In the genomic region with DNA sequence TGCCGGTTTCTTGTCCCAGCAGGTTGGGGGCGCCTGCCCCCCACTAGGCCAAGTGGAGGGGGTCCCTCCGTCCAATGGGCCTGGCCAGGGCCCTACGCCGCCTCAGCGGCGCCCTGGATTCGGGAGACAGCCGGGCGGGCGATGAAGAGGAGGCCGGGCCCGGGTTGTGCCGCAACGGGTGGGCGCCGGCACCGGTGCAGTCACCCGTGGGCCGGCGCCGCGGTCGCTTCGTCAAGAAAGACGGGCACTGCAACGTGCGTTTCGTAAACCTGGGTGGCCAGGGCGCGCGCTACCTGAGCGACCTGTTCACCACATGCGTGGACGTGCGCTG, we compare ENCODE assay signal across 29 cellular contexts. TPM values are rescaled to one million over a fixed set of nuclear protein-coding genes. Genes with fewer than 3 reads are reported as not detected.
"Had no signal": no experiment of that assay in that cellular context is flagged by ENCODE, and none has a peak within 500 bp of the region (broad histone marks: within the 10 kb centered on the region; RNA-seq: fewer than 3 reads in every experiment).

No MANE protein-coding gene starts in this region.

- FAIRE-seq: bronchial epithelial cell, islet of Langerhans, pancreas had no signal

- H3K27ac ChIP-seq: esophagus muscularis mucosa, foreskin keratinocyte, heart right ventricle, pancreas, prostate gland, skin epidermis, stomach, tibial artery had no signal

- DNase-seq: activated B cell treated with CpG ODN at 0.5 μM for 24 hours; activated CD4-positive, alpha-beta T cell treated with anti-CD3 and anti-CD28 coated beads, Interleukin-2, amount 50 U/mL, for 1 hour; activated CD8-positive, alpha-beta memory T cell treated with anti-CD3 and anti-CD28 coated beads, Interleukin-2, amount 10 ng/mL, durations not matched to agents 7 days and 5 days; activated naive CD4-positive, alpha-beta T cell; foreskin keratinocyte; heart right ventricle; left ventricle myocardium superior; mammary epithelial cell; nephron progenitor cell; retina; stimulated activated CD4-positive, alpha-beta T cell treated with anti-CD3 and anti-CD28 coated beads, Interleukin-12 subunit alpha, Interleukin-12 subunit beta, amount 100 ng/mL, for 4 hours; stimulated activated CD4-positive, alpha-beta T cell treated with anti-CD3 and anti-CD28 coated beads, Interleukin-4, amount 100 ng/mL, for 1 hour; stomach; T-helper 1 cell; tibial artery had no signal

- H3K36me3 ChIP-seq: pancreas, prostate gland had no signal

- H3K4me1 ChIP-seq: esophagus muscularis mucosa, foreskin keratinocyte, heart right ventricle, pancreas, prostate gland, stomach, tibial artery had no signal

- H3K4me3 ChIP-seq: esophagus muscularis mucosa, heart right ventricle, pancreas, prostate gland, skin epidermis, stomach, tibial artery had no signal

- H3K27ac Mint-ChIP-seq: activated B cell treated with CpG ODN at 0.5 μM for 24 hours; activated CD8-positive, alpha-beta memory T cell treated with anti-CD3 and anti-CD28 coated beads, Interleukin-2, amount 10 ng/mL, durations not matched to agents 7 days and 5 days; activated CD8-positive, alpha-beta T cell treated with anti-CD3 and anti-CD28 coated beads for 36 hours; activated naive CD4-positive, alpha-beta T cell treated with anti-CD3 and anti-CD28 coated beads, Interleukin-2, amount 50 U/mL, for 72 hours; dendritic cell treated with granulocyte-macrophage colony-stimulating factor and Interleukin-4, amounts not matched to agents 40 ng/mL and 50 ng/mL, for 4 days; nephron progenitor cell; T-helper 2 cell treated with Interferon-gamma antibody and Interleukin-4, amounts not matched to agents 5 μg/mL and 100 μg/mL, for 36 hours had no signal

- ATAC-seq: activated CD8-positive, alpha-beta memory T cell treated with anti-CD3 and anti-CD28 coated beads, Interleukin-2, amount 10 ng/mL, durations not matched to agents 7 days and 5 days; activated naive CD4-positive, alpha-beta T cell treated with anti-CD3 and anti-CD28 coated beads, Interleukin-2, amount 50 U/mL, for 72 hours; left ventricle myocardium superior; pancreas; sciatic nerve had no signal

- H3K9me3 ChIP-seq: esophagus muscularis mucosa, heart right ventricle, pancreas, prostate gland, stomach, tibial artery had no signal

- H3K9me3 Mint-ChIP-seq: activated B cell treated with CpG ODN at 0.5 μM for 24 hours; activated CD8-positive, alpha-beta T cell treated with anti-CD3 and anti-CD28 coated beads for 36 hours; activated naive CD4-positive, alpha-beta T cell treated with anti-CD3 and anti-CD28 coated beads, Interleukin-2, amount 50 U/mL, for 72 hours; central memory CD8-positive, alpha-beta T cell; dendritic cell treated with granulocyte-macrophage colony-stimulating factor and Interleukin-4, amounts not matched to agents 40 ng/mL and 50 ng/mL, for 4 days; endodermal cell; nephron progenitor cell; T-helper 2 cell treated with Interferon-gamma antibody and Interleukin-4, amounts not matched to agents 5 μg/mL and 100 μg/mL, for 36 hours had no signal

- H3K27me3 ChIP-seq: esophagus muscularis mucosa, foreskin keratinocyte, heart right ventricle, pancreas, stomach, tibial artery had no signal

- H3K4me1 Mint-ChIP-seq: central memory CD8-positive, alpha-beta T cell; endodermal cell had no signal

- H3K27me3 Mint-ChIP-seq: activated B cell treated with CpG ODN at 0.5 μM for 24 hours; activated CD8-positive, alpha-beta memory T cell treated with anti-CD3 and anti-CD28 coated beads, Interleukin-2, amount 10 ng/mL, durations not matched to agents 7 days and 5 days; activated CD8-positive, alpha-beta T cell treated with anti-CD3 and anti-CD28 coated beads for 36 hours; central memory CD8-positive, alpha-beta T cell had no signal

- H3K4me3 Mint-ChIP-seq: activated B cell treated with CpG ODN at 0.5 μM for 24 hours; activated CD8-positive, alpha-beta memory T cell treated with anti-CD3 and anti-CD28 coated beads, Interleukin-2, amount 10 ng/mL, durations not matched to agents 7 days and 5 days; activated CD8-positive, alpha-beta T cell treated with anti-CD3 and anti-CD28 coated beads for 36 hours; central memory CD8-positive, alpha-beta T cell; dendritic cell treated with granulocyte-macrophage colony-stimulating factor and Interleukin-4, amounts not matched to agents 40 ng/mL and 50 ng/mL, for 4 days; endodermal cell; nephron progenitor cell; T-helper 2 cell treated with Interferon-gamma antibody and Interleukin-4, amounts not matched to agents 5 μg/mL and 100 μg/mL, for 36 hours had no signal

RNA-seq across cellular contexts. Expression of gene LMTK3, which starts 50.0 kb away (rescaled TPM):
- total RNA-seq: glomerular endothelial cell had no signal
